ENCODE assay signal across 2 cellular contexts in the genomic region with DNA sequence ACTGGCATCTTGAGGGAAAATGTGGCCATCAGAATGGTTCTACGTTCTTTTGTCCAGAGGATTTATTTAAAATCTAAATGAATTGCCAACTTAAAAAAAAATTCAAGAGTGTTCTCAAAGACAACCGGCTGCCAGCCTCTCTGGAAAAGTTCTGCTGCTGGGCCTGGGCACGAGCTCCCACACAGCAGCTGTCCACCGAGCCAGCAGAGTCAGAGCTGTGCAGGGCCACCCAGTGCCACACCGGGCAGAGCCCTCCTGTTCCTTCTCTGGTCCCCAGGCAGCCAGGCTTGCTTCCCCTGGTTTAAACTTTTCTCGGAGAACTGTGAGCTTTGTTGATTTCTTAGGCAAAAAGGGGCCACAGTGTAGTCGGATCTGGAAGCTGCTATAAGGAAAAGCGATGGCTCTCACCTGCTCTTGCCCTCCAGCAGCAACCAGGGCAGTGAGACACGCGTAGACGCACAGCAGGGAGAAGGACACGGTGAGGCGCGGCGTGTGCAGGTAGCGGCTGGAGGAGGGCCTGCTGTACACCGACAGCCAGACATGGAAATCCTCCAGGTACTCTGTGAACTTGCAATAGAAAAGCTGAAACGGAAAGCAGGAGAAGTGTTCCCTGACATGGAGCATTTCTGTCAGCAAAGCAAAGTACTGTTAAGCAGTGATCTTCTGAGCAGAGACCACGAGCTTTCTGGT.
TF ChIP-seq lines count a peak whose summit lies in the region.

No MANE protein-coding gene starts in this region.

TF ChIP-seq in HepG2, 621 proteins besides CTCF, POLR2A, EP300 and RAD21:
- TF ChIP-seq DMTF1 (CRISPR knock-in tag; IDR thresholded peaks at IDR 0.05) = no peak
- no peak for TF ChIP-seq KAT8 (CRISPR knock-in tag; IDR thresholded peaks at IDR 0.05)
- no peak for TF ChIP-seq POGK (CRISPR knock-in tag; conservative IDR thresholded peaks at IDR 0.05)
- no peak for TF ChIP-seq CREB1 (IDR thresholded peaks at IDR 0.05)
- TF ChIP-seq CREB1 (CRISPR knock-in tag; IDR thresholded peaks at IDR 0.05) = no peak
- TF ChIP-seq, protein P1, sequence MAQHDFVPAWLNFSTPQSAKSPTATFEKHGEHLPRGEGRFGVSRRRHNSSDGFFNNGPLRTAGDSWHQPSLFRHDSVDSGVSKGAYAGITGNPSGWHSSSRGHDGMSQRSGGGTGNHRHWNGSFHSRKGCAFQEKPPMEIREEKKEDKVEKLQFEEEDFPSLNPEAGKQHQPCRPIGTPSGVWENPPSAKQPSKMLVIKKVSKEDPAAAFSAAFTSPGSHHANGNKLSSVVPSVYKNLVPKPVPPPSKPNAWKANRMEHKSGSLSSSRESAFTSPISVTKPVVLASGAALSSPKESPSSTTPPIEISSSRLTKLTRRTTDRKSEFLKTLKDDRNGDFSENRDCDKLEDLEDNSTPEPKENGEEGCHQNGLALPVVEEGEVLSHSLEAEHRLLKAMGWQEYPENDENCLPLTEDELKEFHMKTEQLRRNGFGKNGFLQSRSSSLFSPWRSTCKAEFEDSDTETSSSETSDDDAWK (CRISPR knock-in tag; IDR thresholded peaks at IDR 0.05) = no peak
- no peak for TF ChIP-seq AFF4 (CRISPR knock-in tag; IDR thresholded peaks at IDR 0.05)
- TF ChIP-seq SP4 (CRISPR knock-in tag; IDR thresholded peaks at IDR 0.05) = no peak
- no peak for TF ChIP-seq TBL1XR1 (IDR thresholded peaks at IDR 0.05; ENCODE audit: borderline replicate concordance, low read length, partially characterized antibody)
- TF ChIP-seq NFE2 (CRISPR knock-in tag; IDR thresholded peaks at IDR 0.05) = no peak

TF ChIP-seq in H1, 55 proteins besides CTCF, POLR2A, EP300 and RAD21:
- TF ChIP-seq TAF1 (IDR thresholded peaks at IDR 0.05; ENCODE audit: low read depth, low read length) (no peak), EZH2 (IDR thresholded peaks at IDR 0.05; ENCODE audit: low read depth, low read length, severe bottlenecking) (no peak), HDAC6 (IDR thresholded peaks at IDR 0.05; ENCODE audit: low read depth, low read length) (no peak)
